1 cellular context compared by ENCODE assay signal in genomic region chr7:17624379-17624778, GRCh38.
TF ChIP-seq lines count a peak whose summit lies in the region.

No MANE protein-coding gene starts in this region.

TF ChIP-seq in SK-N-SH, 30 proteins besides CTCF, POLR2A, EP300 and RAD21 (continued from another document):
- TF ChIP-seq RCOR1 (IDR thresholded peaks at IDR 0.05; ENCODE audit: low read length) (no peak), RXRA (IDR thresholded peaks at IDR 0.05; ENCODE audit: borderline replicate concordance, low read depth) (no peak), GATA2 (CRISPR knock-in tag; IDR thresholded peaks at IDR 0.05) (no peak), TEAD4 (IDR thresholded peaks at IDR 0.05; ENCODE audit: borderline replicate concordance, insufficient read depth) (no peak), CHD2 (IDR thresholded peaks at IDR 0.05; ENCODE audit: low read length, partially characterized antibody) (no peak), ELF1 (IDR thresholded peaks at IDR 0.05) (no peak), JUND (IDR thresholded peaks at IDR 0.05) (no peak)
